Comparison of ENCODE assay signal across 11 cellular contexts in the genomic region with DNA sequence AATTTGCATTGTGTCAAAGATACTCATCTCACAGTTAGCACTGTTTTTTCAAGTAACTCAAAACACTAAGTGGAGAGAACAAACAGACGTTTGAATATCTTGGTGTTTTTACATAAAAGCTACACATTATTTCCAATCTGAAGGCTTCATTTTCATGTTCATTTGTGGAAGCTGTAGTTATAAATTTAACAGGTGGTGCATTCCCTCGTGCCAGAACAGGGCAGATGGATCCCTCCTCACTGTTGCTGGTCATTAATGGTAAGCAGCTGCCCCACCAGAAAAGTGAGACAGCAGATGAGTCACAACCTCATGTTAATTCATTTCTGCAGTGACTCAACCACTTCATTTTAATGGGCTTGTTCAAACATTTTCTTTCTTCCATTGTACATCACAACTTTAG.
DNase-seq lines count a peak whose midpoint lies in the region; ATAC-seq, FAIRE-seq and TF ChIP-seq lines count a peak whose summit lies in the region.
"Had no signal": no experiment of that assay in that cellular context is flagged by ENCODE, and none has a peak within 500 bp of the region (broad histone marks: within the 10 kb centered on the region; RNA-seq: fewer than 3 reads in every experiment).

No MANE protein-coding gene starts in this region.

- CTCF ChIA-PET in CD4-positive, alpha-beta T cell (lab: Charles Lee) = no interaction called here

- no peaks in the 10 kb centered on the region for H3K36me3 Mint-ChIP-seq in CD4-positive, alpha-beta T cell (ENCODE audit: low read depth)
- no peaks in the 10 kb centered on the region for H3K36me3 Mint-ChIP-seq in activated T-cell treated with anti-CD3 and anti-CD28 coated beads, Interleukin-2, amount 50 U/mL, for 72 hours (ENCODE audit: insufficient read depth in 2 of 2)
- H3K36me3 Mint-ChIP-seq: activated naive CD8-positive, alpha-beta T cell treated with anti-CD3 and anti-CD28 coated beads, Interleukin-2, amount 10 ng/mL, durations not matched to agents 7 days and 5 days had no signal

- FAIRE-seq in kidney (lab: Jason Lieb, UNC) = no peak

- POLR2A ChIA-PET in CD4-positive, alpha-beta T cell (lab: Charles Lee) = no interaction called here

- no peak overlapping the region for H3K27ac ChIP-seq in kidney (ENCODE audit: low read depth in 2 of 2, low read length in 2 of 2)
- no peak overlapping the region for H3K27ac ChIP-seq in CD4-positive, alpha-beta T cell (ENCODE audit: low read depth, low read length)
- H3K27ac ChIP-seq: upper lobe of left lung had no signal

- H3K9ac ChIP-seq in kidney (ENCODE audit: low read length in 2 of 2) = no peak overlapping the region

- ATAC-seq in CD4-positive, alpha-beta T cell (ENCODE audit: poor library complexity) = no peak
- ATAC-seq in activated T-cell treated with anti-CD3 and anti-CD28 coated beads, Interleukin-2, amount 50 U/mL, for 72 hours (replicated peaks in 1 of 2) = no peak

- no peaks in the 10 kb centered on the region for H3K36me3 ChIP-seq in kidney (ENCODE audit: control insufficient read depth in 1 of 2, insufficient read depth in 2 of 2, low read length in 2 of 2)
- H3K36me3 ChIP-seq: upper lobe of left lung had no signal

- no peak for TF ChIP-seq CTCF in kidney (IDR thresholded peaks at IDR 0.05; ENCODE audit: borderline replicate concordance, extremely low read depth, insufficient read depth)
- no peak for TF ChIP-seq CTCF in CD4-positive, alpha-beta T cell (IDR thresholded peaks at IDR 0.05)

- no peak overlapping the region for H3K4me3 ChIP-seq in kidney (ENCODE audit: low read length in 2 of 2)
- H3K4me3 ChIP-seq: upper lobe of left lung had no signal

- H3K4me3 Mint-ChIP-seq in CD4-positive, alpha-beta T cell = no peak overlapping the region
- no peak overlapping the region for H3K4me3 Mint-ChIP-seq in activated T-cell treated with anti-CD3 and anti-CD28 coated beads, Interleukin-2, amount 50 U/mL, for 72 hours
- H3K4me3 Mint-ChIP-seq: activated naive CD8-positive, alpha-beta T cell treated with anti-CD3 and anti-CD28 coated beads, Interleukin-2, amount 10 ng/mL, durations not matched to agents 7 days and 5 days had no signal

- H3K9me3 ChIP-seq in kidney (ENCODE audit: control insufficient read depth in 1 of 2, low read length in 2 of 2) = no peaks in the 10 kb centered on the region
- H3K9me3 ChIP-seq in CD4-positive, alpha-beta T cell (ENCODE audit: control insufficient read depth, low read length) = no peaks in the 10 kb centered on the region
- H3K9me3 ChIP-seq: upper lobe of left lung had no signal

- no peaks in the 10 kb centered on the region for H3K4me1 ChIP-seq in kidney (ENCODE audit: control insufficient read depth in 1 of 2, insufficient read depth in 1 of 2, low read depth in 1 of 2, low read length in 2 of 2)
- H3K4me1 ChIP-seq: upper lobe of left lung had no signal

- intact Hi-C loops in kidney (cut with DNase I) = no loop called here
- intact Hi-C loops in CD4-positive, alpha-beta T cell (cut with DNase I, micrococcal nuclease) = no loop called here

- no peaks in the 10 kb centered on the region for H3K9me3 Mint-ChIP-seq in CD4-positive, alpha-beta T cell
- H3K9me3 Mint-ChIP-seq in activated T-cell treated with anti-CD3 and anti-CD28 coated beads, Interleukin-2, amount 50 U/mL, for 72 hours = no peaks in the 10 kb centered on the region
- H3K9me3 Mint-ChIP-seq: activated naive CD8-positive, alpha-beta T cell treated with anti-CD3 and anti-CD28 coated beads, Interleukin-2, amount 10 ng/mL, durations not matched to agents 7 days and 5 days had no signal

- H3K27me3 Mint-ChIP-seq in CD4-positive, alpha-beta T cell = no peaks in the 10 kb centered on the region
- H3K27me3 Mint-ChIP-seq in activated T-cell treated with anti-CD3 and anti-CD28 coated beads, Interleukin-2, amount 50 U/mL, for 72 hours (ENCODE audit: low read depth) = no peaks in the 10 kb centered on the region

- no peaks in the 10 kb centered on the region for H3K4me1 Mint-ChIP-seq in CD4-positive, alpha-beta T cell (ENCODE audit: low read depth)
- H3K4me1 Mint-ChIP-seq in activated T-cell treated with anti-CD3 and anti-CD28 coated beads, Interleukin-2, amount 50 U/mL, for 72 hours (ENCODE audit: low read depth) = no peaks in the 10 kb centered on the region
- H3K4me1 Mint-ChIP-seq: activated naive CD8-positive, alpha-beta T cell treated with anti-CD3 and anti-CD28 coated beads, Interleukin-2, amount 10 ng/mL, durations not matched to agents 7 days and 5 days had no signal

- H3K27me3 ChIP-seq in CD4-positive, alpha-beta T cell (ENCODE audit: control insufficient read depth, insufficient read depth, low read length) = no peaks in the 10 kb centered on the region
- H3K27me3 ChIP-seq: upper lobe of left lung had no signal

- no peak overlapping the region for H3K27ac Mint-ChIP-seq in CD4-positive, alpha-beta T cell
- no peak overlapping the region for H3K27ac Mint-ChIP-seq in activated T-cell treated with anti-CD3 and anti-CD28 coated beads, Interleukin-2, amount 50 U/mL, for 72 hours
- H3K27ac Mint-ChIP-seq: activated naive CD8-positive, alpha-beta T cell treated with anti-CD3 and anti-CD28 coated beads, Interleukin-2, amount 10 ng/mL, durations not matched to agents 7 days and 5 days had no signal

- DNase-seq in DMS53 (lab: John Stamatoyannopoulos, UW) = peak; percentile 97
- peak; percentile 45 for DNase-seq in NCI-H2171 (lab: John Stamatoyannopoulos, UW)
- DNase-seq in cerebellum (ENCODE audit: low spot score) = peak; percentile 77
- peak; percentile 63 for DNase-seq in non-pigmented ciliary epithelial cell (ENCODE audit: low read depth)
- no peak for DNase-seq in kidney
- DNase-seq in CD4-positive, alpha-beta T cell = no peak
- no peak for DNase-seq in activated T-cell treated with anti-CD3 and anti-CD28 coated beads, Interleukin-2, amount 50 U/mL, for 48 hours
- DNase-seq in activated T-cell treated with anti-CD3 and anti-CD28 coated beads, Interleukin-2, amount 50 U/mL, for 72 hours = no peak
- DNase-seq: activated naive CD8-positive, alpha-beta T cell treated with anti-CD3 and anti-CD28 coated beads, Interleukin-2, amount 10 ng/mL, durations not matched to agents 7 days and 5 days; T-helper 2 cell; upper lobe of left lung had no signal

Comparison
In these comparisons a context has a peak if more than half of its experiments do, and no peak if none do; other contexts are left out.
1. DNase-seq: peak in DMS53 (single experiment), NCI-H2171 (single experiment), cerebellum (single experiment) and non-pigmented ciliary epithelial cell (single experiment); none in kidney (single experiment), CD4-positive, alpha-beta T cell (0 of 10), activated T-cell treated with anti-CD3 and anti-CD28 coated beads, Interleukin-2, amount 50 U/mL, for 48 hours (0 of 2) and activated T-cell treated with anti-CD3 and anti-CD28 coated beads, Interleukin-2, amount 50 U/mL, for 72 hours (0 of 2).